ENCODE assay signal across 8 cellular contexts in the genomic region with DNA sequence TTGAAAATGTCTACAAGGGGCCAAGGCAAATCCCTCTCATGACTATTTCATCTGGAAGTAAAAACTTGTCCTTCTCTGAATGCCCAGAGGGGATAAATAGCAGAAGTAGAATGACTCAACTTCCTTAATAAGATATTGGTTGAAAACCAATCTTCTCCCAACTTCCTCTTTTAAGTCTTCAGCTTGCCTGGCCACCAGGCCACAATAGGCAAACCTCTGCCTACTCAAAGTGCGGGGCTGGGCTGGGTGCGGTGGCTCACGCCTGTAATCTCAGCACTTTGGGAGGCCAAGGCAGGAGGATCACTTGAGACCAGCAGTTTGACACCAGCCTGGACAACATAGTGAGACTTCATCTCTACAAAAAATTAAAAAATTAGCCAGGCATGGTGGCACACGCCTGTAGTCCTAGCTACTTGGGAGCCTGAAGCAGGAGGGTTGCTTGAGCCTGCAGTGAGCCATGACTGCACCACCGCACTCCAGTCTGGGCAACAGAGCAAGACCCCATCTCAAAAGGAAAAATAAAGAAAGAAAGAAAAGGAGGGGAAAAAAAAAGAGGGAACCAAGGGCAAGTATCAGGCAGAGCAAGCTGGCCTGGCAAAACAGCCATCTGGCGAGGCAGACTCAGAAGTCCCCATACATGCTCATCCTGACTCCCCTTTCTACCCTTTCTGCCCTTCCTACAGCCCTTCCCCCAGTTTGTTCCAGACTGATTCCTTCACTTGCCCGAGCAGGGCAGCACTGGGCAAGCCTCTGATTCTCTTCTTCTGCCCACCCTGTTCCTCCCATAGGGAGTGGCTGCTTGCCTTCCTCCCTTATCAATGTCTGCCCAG. TPM values are rescaled to one million over a fixed set of nuclear protein-coding genes. Genes with fewer than 3 reads are reported as not detected.
DNase-seq lines count a peak whose midpoint lies in the region; ATAC-seq and TF ChIP-seq lines count a peak whose summit lies in the region.

No MANE protein-coding gene starts in this region.

- peaks cover 31% of the 10 kb centered on the region for H3K36me3 ChIP-seq in RWPE2 (ENCODE audit: low read depth)

- H3K56ac ChIP-seq in H9 (ENCODE audit: insufficient read length, low read depth, low read length): no peak overlapping the region

- no peak overlapping the region for H2BK120ac ChIP-seq in H9 (ENCODE audit: low read depth, low read length, poor library complexity, severe bottlenecking)

- H3K79me1 ChIP-seq in H9 (ENCODE audit: insufficient read depth, low read depth, low read length, poor library complexity, severe bottlenecking): no peaks in the 10 kb centered on the region

- no peak overlapping the region for H4K91ac ChIP-seq in H9 (ENCODE audit: insufficient read length, low read depth, low read length)

- H3K9me3 ChIP-seq in RWPE2 (ENCODE audit: severe bottlenecking) (no peaks in the 10 kb centered on the region), H9 (ENCODE audit: control insufficient read depth, low read depth, low read length) (no peaks in the 10 kb centered on the region)

- ATAC-seq in RWPE2 (ENCODE audit: low read depth): peak; percentile 24
- ATAC-seq in stimulated activated naive CD8-positive, alpha-beta T cell treated with anti-CD3 and anti-CD28 coated beads, Interleukin-15, Interleukin-2, amounts not matched to agents 100 U/mL and 50 U/mL, for 24 hours: peak; percentile 44

- no peak overlapping the region for H2AFZ ChIP-seq in H9 (ENCODE audit: low read length)

- no peak overlapping the region for H2AK5ac ChIP-seq in H9 (ENCODE audit: insufficient read length, low read length)

- no peak overlapping the region for H3K18ac ChIP-seq in H9 (ENCODE audit: insufficient read length, low read depth, low read length)

- no peak overlapping the region for H3K4me3 ChIP-seq in RWPE2 (ENCODE audit: severe bottlenecking)
- H3K4me3 ChIP-seq in fibroblast of mammary gland (ENCODE audit: control insufficient read depth, low read depth, low read length): no peak overlapping the region

- DNase-seq in T-helper 2 cell treated with Interferon-gamma antibody and Interleukin-4, amounts not matched to agents 5 μg/mL and 100 μg/mL, for 36 hours (ENCODE audit: low spot score): no peak
- no peak for DNase-seq in T-helper 2 cell
- DNase-seq in RWPE2 (ENCODE audit: low spot score): no peak
- DNase-seq in fibroblast of mammary gland (ENCODE audit: low read depth): peak; percentile 68
- DNase-seq in stimulated activated naive CD8-positive, alpha-beta T cell treated with anti-CD3 and anti-CD28 coated beads, Interleukin-15, Interleukin-2, amounts not matched to agents 100 U/mL and 50 U/mL, for 24 hours: no peak
- DNase-seq in DMS153 (lab: John Stamatoyannopoulos, UW): no peak
- no peak for DNase-seq in endothelial cell (ENCODE audit: low spot score)
- DNase-seq in H9: no peak

- H2BK15ac ChIP-seq in H9 (ENCODE audit: low read depth, low read length): no peak overlapping the region

- H3K79me2 ChIP-seq in H9 (ENCODE audit: insufficient read depth, low read length): no peaks in the 10 kb centered on the region; the same call in 1 of the 2 replicates

- peak overlapping the region; percentile 73 for H3K27ac Mint-ChIP-seq in T-helper 2 cell treated with Interferon-gamma antibody and Interleukin-4, amounts not matched to agents 5 μg/mL and 100 μg/mL, for 36 hours
- H3K27ac Mint-ChIP-seq in endothelial cell (ENCODE audit: unreplicated experiment) (no peak overlapping the region), H9 (peak overlapping the region in 1 of 3 experiments; percentile 74; a peak in 2 of 7 replicates)

- no peak overlapping the region for H2BK20ac ChIP-seq in H9 (ENCODE audit: low read depth, low read length, poor library complexity, severe bottlenecking)

- H3K4me2 ChIP-seq in H9 (ENCODE audit: insufficient read depth, insufficient read length, low read length): no peak overlapping the region

- H4K8ac ChIP-seq in H9 (replicated peaks; ENCODE audit: insufficient read length, low read depth, low read length): no peak overlapping the region

- H3K27me3 ChIP-seq in RWPE2 (ENCODE audit: insufficient read depth, poor library complexity, severe bottlenecking): no peaks in the 10 kb centered on the region
- H3K27me3 ChIP-seq in H9 (ENCODE audit: insufficient read depth, low read length): no peaks in the 10 kb centered on the region

- peak overlapping the region; percentile 51 for H3K4me3 Mint-ChIP-seq in T-helper 2 cell treated with Interferon-gamma antibody and Interleukin-4, amounts not matched to agents 5 μg/mL and 100 μg/mL, for 36 hours
- no peak overlapping the region for H3K4me3 Mint-ChIP-seq in endothelial cell (ENCODE audit: unreplicated experiment)
- H3K4me3 Mint-ChIP-seq in H9: no peak overlapping the region

- WGBS in H9 (ENCODE audit: extremely low coverage, insufficient read length, low lambda C conversion rate): no CpG with 5 or more reads among the region's 7 CpGs

- H3K27ac ChIP-seq in RWPE2 (ENCODE audit: poor library complexity, severe bottlenecking): peak overlapping the region; percentile 88
- no peak overlapping the region for H3K27ac ChIP-seq in H9 (ENCODE audit: insufficient read length, low read depth, low read length)

- TF ChIP-seq CTCF in RWPE2 (IDR thresholded peaks at IDR 0.05; ENCODE audit: poor library complexity, severe bottlenecking): no peak
- TF ChIP-seq CTCF in fibroblast of mammary gland (conservative IDR thresholded peaks at IDR 0.05; ENCODE audit: control insufficient read depth, insufficient read depth, low read depth, low read length): no peak
- no peak for TF ChIP-seq CTCF in endothelial cell (IDR thresholded peaks at IDR 0.05; ENCODE audit: unreplicated experiment)
- no peak for TF ChIP-seq CTCF in H9 (conservative IDR thresholded peaks at IDR 0.05)

- peaks cover 66% of the 10 kb centered on the region for H3K4me1 ChIP-seq in RWPE2 (ENCODE audit: insufficient read depth, poor library complexity, severe bottlenecking)
- H3K4me1 ChIP-seq in H9 (ENCODE audit: insufficient read depth, low read length): no peaks in the 10 kb centered on the region; the same call in 1 of the 2 replicates

- H3K4me1 Mint-ChIP-seq in T-helper 2 cell treated with Interferon-gamma antibody and Interleukin-4, amounts not matched to agents 5 μg/mL and 100 μg/mL, for 36 hours (ENCODE audit: low read depth): peaks cover 64% of the 10 kb centered on the region
- H3K4me1 Mint-ChIP-seq in endothelial cell (ENCODE audit: unreplicated experiment): peaks cover 6% of the 10 kb centered on the region
- peaks cover 6 to 15% of the 10 kb centered on the region in 2 experiments for H3K4me1 Mint-ChIP-seq in H9

- no peak overlapping the region for H3T11ph ChIP-seq in H9 (ENCODE audit: low read length)

- H3K27me3 Mint-ChIP-seq in T-helper 2 cell treated with Interferon-gamma antibody and Interleukin-4, amounts not matched to agents 5 μg/mL and 100 μg/mL, for 36 hours (ENCODE audit: low read depth): no peaks in the 10 kb centered on the region
- H3K27me3 Mint-ChIP-seq in endothelial cell (ENCODE audit: unreplicated experiment) (peaks cover 5% of the 10 kb centered on the region), H9 (ENCODE audit: low read depth) (no peaks in the 10 kb centered on the region)

- H2BK5ac ChIP-seq in H9 (ENCODE audit: insufficient read length, low read length): no peak overlapping the region

- H3K23ac ChIP-seq in H9 (ENCODE audit: insufficient read length, low read depth, low read length): no peak overlapping the region

- H3K9me3 Mint-ChIP-seq in T-helper 2 cell treated with Interferon-gamma antibody and Interleukin-4, amounts not matched to agents 5 μg/mL and 100 μg/mL, for 36 hours: no peaks in the 10 kb centered on the region
- H3K9me3 Mint-ChIP-seq in endothelial cell (ENCODE audit: unreplicated experiment) (no peaks in the 10 kb centered on the region), H9 (no peaks in the 10 kb centered on the region)

- H4K20me1 ChIP-seq in H9 (ENCODE audit: control insufficient read depth, insufficient read depth, insufficient read length): no peaks in the 10 kb centered on the region

- no peak overlapping the region for H3K4ac ChIP-seq in H9 (ENCODE audit: low read depth, low read length)

- no peak overlapping the region for H2BK12ac ChIP-seq in H9 (ENCODE audit: insufficient read length, low read depth, low read length)

- peaks cover 37% of the 10 kb centered on the region for H3K36me3 Mint-ChIP-seq in T-helper 2 cell treated with Interferon-gamma antibody and Interleukin-4, amounts not matched to agents 5 μg/mL and 100 μg/mL, for 36 hours (ENCODE audit: low read depth)
- H3K36me3 Mint-ChIP-seq in endothelial cell (ENCODE audit: low read depth, unreplicated experiment): no peaks in the 10 kb centered on the region
- no peaks in the 10 kb centered on the region; a peak in 2 of 7 replicates for H3K36me3 Mint-ChIP-seq in H9 (ENCODE audit: insufficient read depth in 1 of 3, low read depth in 3 of 3)

- H3K14ac ChIP-seq in H9 (ENCODE audit: insufficient read depth, low read length): no peak overlapping the region

- H3K23me2 ChIP-seq in H9 (ENCODE audit: insufficient read length, low read depth, low read length, poor library complexity, severe bottlenecking): no peaks in the 10 kb centered on the region

- no peak overlapping the region for H4K5ac ChIP-seq in H9 (ENCODE audit: insufficient read length, low read depth, low read length)

- no peak overlapping the region for H3K9ac ChIP-seq in H9 (ENCODE audit: extremely low read depth, insufficient read length, low read length)

RNA-seq across cellular contexts. Expression of gene MAP3K14, which starts 20.6 kb away (rescaled TPM):
- total RNA-seq in endothelial cell (ENCODE audit: unreplicated experiment) (5.2 TPM), H9 (2021) (7.6 and 7.8 TPM in 2 replicates)

RNA-seq across cellular contexts. Expression of gene SPATA32, which starts 34.3 kb away (rescaled TPM):
- total RNA-seq in endothelial cell (ENCODE audit: unreplicated experiment) (not detected), H9 (2021) (0.42 and 0.81 TPM in 2 replicates)
